Comparison of ENCODE assay signal across 8 cellular contexts in the genomic region with DNA sequence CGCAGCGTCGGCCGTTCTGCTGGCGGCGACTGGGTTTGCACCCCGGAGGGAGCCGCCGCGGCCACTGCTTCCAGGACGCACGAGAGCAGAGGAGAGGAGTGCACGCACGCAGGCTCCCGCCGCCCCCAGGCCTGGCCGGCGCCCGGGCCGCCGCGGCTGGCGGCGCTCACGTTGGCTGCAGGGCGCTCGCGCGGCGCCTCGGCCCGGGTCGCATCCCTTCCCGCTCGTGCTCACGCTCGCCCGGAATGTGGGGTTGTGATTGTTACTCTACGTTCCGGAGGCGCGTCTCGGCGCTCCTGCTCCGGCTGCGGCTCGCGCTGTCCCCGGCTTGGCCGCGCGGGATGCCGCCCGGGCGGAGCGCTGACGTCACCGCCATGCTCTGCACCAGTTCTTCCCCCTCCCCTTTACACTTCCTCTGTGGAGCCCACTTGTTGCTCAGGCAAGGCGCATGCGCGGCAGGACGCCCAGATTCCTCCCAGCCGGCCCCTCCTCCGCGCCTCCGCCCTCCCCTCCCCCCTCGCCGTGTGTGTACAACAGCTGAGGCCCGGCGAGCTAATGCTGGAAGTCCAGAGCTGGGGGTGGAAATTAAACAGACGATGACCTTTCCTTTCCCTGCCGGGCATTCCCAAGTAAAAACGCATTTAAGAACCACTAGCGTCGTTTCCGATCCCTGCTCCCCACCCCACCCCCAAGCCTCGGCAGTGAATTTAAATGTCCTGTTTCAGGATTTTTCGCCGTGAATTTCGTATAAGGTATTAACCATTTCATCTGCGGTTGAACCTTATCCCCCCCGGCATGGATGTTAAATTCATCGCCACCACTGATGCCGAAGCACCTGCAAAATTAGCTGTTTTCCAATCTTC. TPM values are rescaled to one million over a fixed set of nuclear protein-coding genes. Genes with fewer than 3 reads are reported as not detected.
DNase-seq lines count a peak whose midpoint lies in the region; ATAC-seq, FAIRE-seq and TF ChIP-seq lines count a peak whose summit lies in the region.

IRF2BPL (minus strand) TSS at position 325 of the 863 bp plus-strand sequence. CDS start 916 bp downstream, outside the sequence.

- ATAC-seq in GM21381 (IDR thresholded peaks at IDR 0.05; ENCODE audit: unreplicated experiment): peak; percentile 61

- DNase-seq in Caco-2: peak; percentile 96 to 99
- peak; percentile 99 for DNase-seq in HTR-8/SVneo (ENCODE audit: insufficient read length, low spot score)
- DNase-seq in NOMO-1 treated with DMSO at 0.1 percent for 48 hours (lab: John Stamatoyannopoulos, UW; ENCODE audit: unreplicated experiment): peak; percentile 97
- DNase-seq in effector CD8-positive, alpha-beta T cell (lab: John Stamatoyannopoulos, UW): peak; percentile 87
- peak; percentile 98 for DNase-seq in medulla oblongata (ENCODE audit: extremely low spot score)
- peak; percentile 91 for DNase-seq in stimulated activated CD8-positive, alpha-beta memory T cell treated with anti-CD3 and anti-CD28 coated beads, Interleukin-12 subunit alpha, Interleukin-12 subunit beta, amount 100 ng/mL, for 1 hour (ENCODE audit: low read depth)

- H3K4me3 ChIP-seq in Caco-2 (ENCODE audit: low read depth, low read length): peak within 1 kb of the TSS; percentile 90

- no peaks in the 10 kb centered on the region for H3K27me3 ChIP-seq in Caco-2 (replicated peaks; ENCODE audit: control insufficient read depth, insufficient read depth, low read length)

- TF ChIP-seq CTCF in Caco-2 (IDR thresholded peaks at IDR 0.05; ENCODE audit: insufficient read depth in 1 of 2, low read depth in 1 of 2, low read length in 1 of 2, severe bottlenecking in 1 of 2, unreplicated experiment in 1 of 2): no peak

- FAIRE-seq in HTR-8/SVneo (lab: Jason Lieb, UNC): peak; percentile 99

- BruUV-seq in Caco-2 (replicated peaks; lab: Mats Ljungman, UMichigan): no TSS peak

- CTCF ChIA-PET in Caco-2 (lab: Charles Lee): interaction anchor here (0.5 to 1.2 kb wide), 9 partner anchors 14 to 1569 kb away, joined by 3 to 7 read pairs (median 4); no protein-coding TSS in a partner anchor
- CTCF ChIA-PET in activated CD8-positive, alpha-beta memory T cell treated with anti-CD3 and anti-CD28 coated beads for 36 hours (lab: Charles Lee): interaction anchor here (0.7 to 1.4 kb wide), 8 partner anchors 8 to 153 kb away, joined by 3 to 8 read pairs (median 4); no protein-coding TSS in a partner anchor

- H3K4me1 ChIP-seq in Caco-2: peaks cover 53% of the 10 kb centered on the region

- no peaks in the 10 kb centered on the region for H3K9me3 ChIP-seq in Caco-2

- POLR2A ChIA-PET in Caco-2 (lab: Charles Lee): interaction anchor here (0.5 to 1.4 kb wide), 8 partner anchors 11 to 349 kb away, joined by 3 to 11 read pairs (median 5); partner anchors contain the start of genes ANGEL1 and SAMD15
- POLR2A ChIA-PET in activated CD8-positive, alpha-beta memory T cell treated with anti-CD3 and anti-CD28 coated beads for 36 hours (lab: Charles Lee): interaction anchor here (0.5 to 2.8 kb wide), 14 partner anchors 11 to 588 kb away, joined by 3 to 19 read pairs (median 4); partner anchors contain the start of gene SPTLC2

- no peaks in the 10 kb centered on the region for H3K36me3 ChIP-seq in Caco-2 (ENCODE audit: control insufficient read depth, insufficient read depth, low read length)

- H3K9me3 Mint-ChIP-seq in Caco-2 (ENCODE audit: unreplicated experiment): no peaks in the 10 kb centered on the region

- H3K27ac Mint-ChIP-seq in Caco-2 (ENCODE audit: unreplicated experiment): peak within 1 kb of the TSS; percentile 92

- peaks cover 24% of the 10 kb centered on the region for H3K36me3 Mint-ChIP-seq in Caco-2 (ENCODE audit: insufficient read depth, unreplicated experiment)

- H3K4me1 Mint-ChIP-seq in Caco-2 (ENCODE audit: low read depth, unreplicated experiment): peaks cover 26% of the 10 kb centered on the region

- intact Hi-C loops in Caco-2 (cut with micrococcal nuclease; ENCODE audit: unreplicated experiment): loop anchor here (2.0 kb wide), 1 partner anchor 16 kb away; no protein-coding TSS in a partner anchor

- H3K4me3 Mint-ChIP-seq in Caco-2 (ENCODE audit: unreplicated experiment): peak within 1 kb of the TSS; percentile 89

- no peaks in the 10 kb centered on the region for H3K27me3 Mint-ChIP-seq in Caco-2 (ENCODE audit: insufficient read depth, unreplicated experiment)

RNA-seq across cellular contexts. Expression of gene IRF2BPL, which starts in this region (rescaled TPM):
- total RNA-seq in Caco-2 (2022): 24.1 and 24.7 TPM in 2 replicates
- total RNA-seq in activated CD8-positive, alpha-beta memory T cell treated with anti-CD3 and anti-CD28 coated beads for 36 hours: 10 to 100 TPM; 27.0 to 27.2 TPM

Comparison
In these comparisons a context has a peak if more than half of its experiments do, and no peak if none do; other contexts are left out.
1. Peak in every context shown above with its lines: DNase-seq, ATAC-seq and H3K4me3 ChIP-seq.